8 cellular contexts compared by ENCODE assay signal in genomic region chr13:111187879-111188643, GRCh38.
DNase-seq lines count a peak whose midpoint lies in the region; ATAC-seq and TF ChIP-seq lines count a peak whose summit lies in the region.

No MANE protein-coding gene starts in this region.

- peaks cover 52% of the 10 kb centered on the region for H3K36me3 Mint-ChIP-seq in nephron progenitor cell (ENCODE audit: low read depth)

- DNase-seq in G401 (ENCODE audit: low spot score), result peak; percentile 69
- DNase-seq in M059J (ENCODE audit: low read depth), result peak; percentile 17
- no peak for DNase-seq in nephron progenitor cell
- no peak for DNase-seq in stimulated activated CD4-positive, alpha-beta T cell treated with anti-CD3 and anti-CD28 coated beads, Interleukin-12 subunit alpha, Interleukin-12 subunit beta, amount 100 ng/mL, for 4 hours
- no peak for DNase-seq in CD1c-positive myeloid dendritic cell (ENCODE audit: extremely low spot score)

- H3K4me1 Mint-ChIP-seq in nephron progenitor cell, result peaks cover 51% of the 10 kb centered on the region

- no peak for ATAC-seq in GM21717 (IDR thresholded peaks at IDR 0.05; ENCODE audit: unreplicated experiment)
- no peak for ATAC-seq in GM21381 (IDR thresholded peaks at IDR 0.05; ENCODE audit: unreplicated experiment)

- H3K27me3 Mint-ChIP-seq in nephron progenitor cell (ENCODE audit: low read depth, poor library complexity), result peaks cover 14% of the 10 kb centered on the region

- no peak for TF ChIP-seq CTCF in nephron progenitor cell (IDR thresholded peaks at IDR 0.05)

- peaks cover 36% of the 10 kb centered on the region for H3K9me3 Mint-ChIP-seq in nephron progenitor cell

- H3K4me3 Mint-ChIP-seq in nephron progenitor cell, result no peak overlapping the region

- peak overlapping the region; percentile 61 for H3K27ac Mint-ChIP-seq in nephron progenitor cell

- in situ Hi-C loops in G401 (cut with HindIII; ENCODE audit: low sequenced_read_pairs), result no loop called here

- H3K27ac ChIP-seq in cingulate gyrus (ENCODE audit: low read depth, low read length), result peak overlapping the region; percentile 42

Comparison
In these comparisons a context has a peak if more than half of its experiments do, and no peak if none do; other contexts are left out.
1. DNase-seq: peak in G401 (single experiment) and M059J (single experiment); none in nephron progenitor cell (single experiment), stimulated activated CD4-positive, alpha-beta T cell treated with anti-CD3 and anti-CD28 coated beads, Interleukin-12 subunit alpha, Interleukin-12 subunit beta, amount 100 ng/mL, for 4 hours (single experiment) and CD1c-positive myeloid dendritic cell (single experiment).